Comparison of ENCODE assay signal across 26 cellular contexts in the genomic region with DNA sequence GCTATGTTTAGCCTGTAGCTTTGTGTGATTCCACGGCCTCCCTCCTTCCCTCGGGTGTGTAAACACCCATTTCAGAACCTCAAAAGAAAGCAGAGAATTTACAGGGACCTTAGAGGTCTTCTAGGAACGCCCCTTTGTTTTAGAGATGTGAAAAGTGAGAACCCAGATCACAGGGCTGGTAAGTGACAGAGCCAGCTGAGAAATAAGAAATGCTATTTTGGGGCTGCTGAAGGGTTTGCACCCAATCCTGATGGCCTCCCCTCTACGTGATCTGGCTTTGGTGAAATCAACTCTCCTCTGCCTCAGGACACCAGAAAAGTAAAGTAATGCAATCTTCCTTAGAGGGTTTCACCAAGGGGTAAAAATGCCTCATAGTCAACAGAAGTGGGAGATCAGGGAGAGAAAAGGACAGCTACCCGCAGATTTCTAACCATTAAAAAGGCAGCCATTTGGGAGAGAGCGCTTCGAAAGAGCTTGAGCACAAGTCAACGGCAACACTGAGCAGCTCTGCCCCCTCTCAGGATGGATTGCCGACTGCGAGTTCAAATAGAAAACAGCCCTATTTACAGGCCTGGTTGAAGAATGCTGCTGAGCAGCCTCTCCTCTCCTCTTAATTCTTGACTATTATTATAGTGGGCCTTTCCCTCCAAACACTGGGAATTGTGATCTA.
A peak's percentile ranks its signal among the peaks of the same experiment; 100 is the strongest.
DNase-seq lines count a peak whose midpoint lies in the region; ATAC-seq and TF ChIP-seq lines count a peak whose summit lies in the region.
"Had no signal": no experiment of that assay in that cellular context is flagged by ENCODE, and none has a peak within 500 bp of the region (broad histone marks: within the 10 kb centered on the region; RNA-seq: fewer than 3 reads in every experiment).

No MANE protein-coding gene starts in this region.

- H3K4ac ChIP-seq in IMR-90 (ENCODE audit: low read depth, low read length): no peak overlapping the region

- peak; percentile 42 for DNase-seq in GM12865 (ENCODE audit: low read depth)
- no peak for DNase-seq in IMR-90
- DNase-seq in nephron progenitor cell: no peak
- no peak for DNase-seq in DMS153 treated with DMSO at 0.1 percent for 48 hours (lab: John Stamatoyannopoulos, UW; ENCODE audit: unreplicated experiment)
- DNase-seq in stomach: no peak
- DNase-seq: activated CD8-positive, alpha-beta T cell treated with anti-CD3 and anti-CD28 coated beads for 36 hours; activated gamma-delta T cell treated with Interleukin-2 at 50 U/mL for 16 hours; brain microvascular endothelial cell; DMS153; effector memory CD4-positive, alpha-beta T cell; foreskin melanocyte; left ventricle myocardium superior; MM.1S; NCI-H1417; NCI-H2081; NCI-H446 treated with DMSO at 0.1 percent for 48 hours; posterior cingulate gyrus; SIG-M5; stimulated activated naive CD8-positive, alpha-beta T cell treated with anti-CD3 and anti-CD28 coated beads, Interleukin-15, amount 100 ng/mL, for 72 hours; upper lobe of left lung had no signal

- H3K4me1 ChIP-seq in IMR-90 (ENCODE audit: control insufficient read depth, insufficient read depth, low read length) (no peaks in the 10 kb centered on the region), ectodermal cell (ENCODE audit: control insufficient read depth, insufficient read depth, low read length) (peaks cover 4% of the 10 kb centered on the region), stomach (no peaks in the 10 kb centered on the region)
- H3K4me1 ChIP-seq: A549, upper lobe of left lung had no signal

- H2BK15ac ChIP-seq in IMR-90 (ENCODE audit: low read depth, low read length): no peak overlapping the region

- peak overlapping the region; percentile 21 for H3K4me3 Mint-ChIP-seq in nephron progenitor cell
- H3K4me3 Mint-ChIP-seq: activated CD8-positive, alpha-beta T cell treated with anti-CD3 and anti-CD28 coated beads for 36 hours; stimulated activated naive CD8-positive, alpha-beta T cell treated with anti-CD3 and anti-CD28 coated beads, Interleukin-15, amount 100 ng/mL, for 72 hours had no signal

- 70% methylated on average over 3 of the region's 10 CpGs; no CpG with 5 or more reads in 1 of the 2 experiments for WGBS in IMR-90 (ENCODE audit: extremely low coverage in 2 of 2, insufficient read length in 1 of 2), 2 experiments
- 64 to 67% methylated on average over 8 to 10 of the region's 10 CpGs for WGBS in ectodermal cell, 2 experiments
- 68 to 71% (median 71%) methylated on average over 10 of the region's 10 CpGs for WGBS in stomach, 5 donors

- H2AFZ ChIP-seq in IMR-90 (replicated peaks; ENCODE audit: low read length, poor library complexity): peak overlapping the region; percentile 70

- no peaks in the 10 kb centered on the region for H3K36me3 ChIP-seq in IMR-90 (ENCODE audit: control insufficient read depth, insufficient read depth, low read length)
- H3K36me3 ChIP-seq in ectodermal cell (ENCODE audit: control insufficient read depth, insufficient read depth, low read length): no peaks in the 10 kb centered on the region
- no peaks in the 10 kb centered on the region for H3K36me3 ChIP-seq in stomach
- H3K36me3 ChIP-seq: brain microvascular endothelial cell, upper lobe of left lung had no signal

- H3K27ac Mint-ChIP-seq in nephron progenitor cell: peak overlapping the region; percentile 96
- H3K27ac Mint-ChIP-seq: activated CD8-positive, alpha-beta T cell treated with anti-CD3 and anti-CD28 coated beads for 36 hours; stimulated activated naive CD8-positive, alpha-beta T cell treated with anti-CD3 and anti-CD28 coated beads, Interleukin-15, amount 100 ng/mL, for 72 hours had no signal

- H3K36me3 Mint-ChIP-seq in nephron progenitor cell (ENCODE audit: low read depth): no peaks in the 10 kb centered on the region

- TF ChIP-seq POLR2A in IMR-90 (IDR thresholded peaks at IDR 0.05; ENCODE audit: low read depth, low read length): no peak
- no peak for TF ChIP-seq POLR2A in stomach (IDR thresholded peaks at IDR 0.05)

- no peak overlapping the region for H3K4me3 ChIP-seq in GM12865 (ENCODE audit: low read depth, low read length)
- no peak overlapping the region for H3K4me3 ChIP-seq in IMR-90 (ENCODE audit: insufficient read depth, low read depth, low read length)
- no peak overlapping the region for H3K4me3 ChIP-seq in ectodermal cell (ENCODE audit: insufficient read depth, low read depth, low read length)
- no peak overlapping the region for H3K4me3 ChIP-seq in stomach
- H3K4me3 ChIP-seq: A549, upper lobe of left lung had no signal

- H2BK120ac ChIP-seq in IMR-90 (ENCODE audit: low read depth, low read length): no peak overlapping the region

- no peak overlapping the region for H4K5ac ChIP-seq in IMR-90 (ENCODE audit: low read depth, low read length)

- H3K56ac ChIP-seq in IMR-90 (ENCODE audit: extremely low read depth, insufficient read depth, low read length): no peak overlapping the region

- POLR2A ChIA-PET in IMR-90 (lab: Charles Lee; ENCODE audit: unreplicated experiment): no interaction called here

- no peak overlapping the region for H3K9ac ChIP-seq in IMR-90 (ENCODE audit: low read depth, low read length)

- peaks cover 40% of the 10 kb centered on the region for H3K4me1 Mint-ChIP-seq in nephron progenitor cell
- H3K4me1 Mint-ChIP-seq: stimulated activated naive CD8-positive, alpha-beta T cell treated with anti-CD3 and anti-CD28 coated beads, Interleukin-15, amount 100 ng/mL, for 72 hours had no signal

- H4K91ac ChIP-seq in IMR-90 (ENCODE audit: insufficient read depth, low read depth, low read length): no peak overlapping the region

- H3K27me3 Mint-ChIP-seq in nephron progenitor cell (ENCODE audit: low read depth, poor library complexity): no peaks in the 10 kb centered on the region
- H3K27me3 Mint-ChIP-seq: activated CD8-positive, alpha-beta T cell treated with anti-CD3 and anti-CD28 coated beads for 36 hours; stimulated activated naive CD8-positive, alpha-beta T cell treated with anti-CD3 and anti-CD28 coated beads, Interleukin-15, amount 100 ng/mL, for 72 hours had no signal

- no peak overlapping the region for H4K8ac ChIP-seq in IMR-90 (ENCODE audit: low read depth in 2 of 2, low read length in 2 of 2)

- peaks cover 3% of the 10 kb centered on the region; the same call in 1 of the 2 replicates for H3K27me3 ChIP-seq in IMR-90 (ENCODE audit: control insufficient read depth, insufficient read depth, low read length)
- H3K27me3 ChIP-seq in ectodermal cell (ENCODE audit: control insufficient read depth, insufficient read depth, low read length, poor library complexity, severe bottlenecking): no peaks in the 10 kb centered on the region
- no peaks in the 10 kb centered on the region for H3K27me3 ChIP-seq in stomach
- H3K27me3 ChIP-seq: brain microvascular endothelial cell, upper lobe of left lung had no signal

- no peak overlapping the region for H3K4me2 ChIP-seq in IMR-90 (ENCODE audit: low read depth, low read length)
- H3K4me2 ChIP-seq: A549 had no signal

- no TSS peak for BruUV-seq in IMR-90 (replicated peaks; lab: Mats Ljungman, UMichigan)

- dilution Hi-C loops in IMR-90 (cut with HindIII; ENCODE audit: low sequenced_read_pairs, unreplicated experiment): no loop called here

- H3K18ac ChIP-seq in IMR-90 (ENCODE audit: low read depth, low read length): no peak overlapping the region

- 0 out of 2 replicates have a peak overlapping the region, but pooled peaks have one; percentile 8 for H3K14ac ChIP-seq in IMR-90 (replicated peaks; ENCODE audit: low read depth, low read length)

- ATAC-seq in IMR-90 (ENCODE audit: low read depth): 0 out of 2 replicates have a peak, but pooled peaks have one; percentile 14
- ATAC-seq in esophagus mucosa: no peak
- no peak for ATAC-seq in GM21367 (IDR thresholded peaks at IDR 0.05; ENCODE audit: unreplicated experiment)
- ATAC-seq: A549; activated CD4-positive, CD25-positive, alpha-beta regulatory T cell treated with anti-CD3 and anti-CD28 coated beads, Interleukin-2, amount 50 U/mL, for 24 hours; activated CD8-positive, alpha-beta T cell treated with anti-CD3 and anti-CD28 coated beads for 36 hours; HCT116; left ventricle myocardium superior; stimulated activated naive CD8-positive, alpha-beta T cell treated with anti-CD3 and anti-CD28 coated beads, Interleukin-15, amount 100 ng/mL, for 72 hours had no signal

- intact Hi-C loops in IMR-90 (cut with micrococcal nuclease): no loop called here
- intact Hi-C loops in stomach (cut with DNase I; ENCODE audit: low total_unique reads): no loop called here

- H3K9me3 Mint-ChIP-seq in nephron progenitor cell: no peaks in the 10 kb centered on the region
- H3K9me3 Mint-ChIP-seq: activated CD8-positive, alpha-beta T cell treated with anti-CD3 and anti-CD28 coated beads for 36 hours; stimulated activated naive CD8-positive, alpha-beta T cell treated with anti-CD3 and anti-CD28 coated beads, Interleukin-15, amount 100 ng/mL, for 72 hours had no signal

- no peaks in the 10 kb centered on the region for H4K20me1 ChIP-seq in IMR-90 (ENCODE audit: insufficient read depth, low read length)

- no peak for TF ChIP-seq EP300 in stomach (IDR thresholded peaks at IDR 0.05)

- TF ChIP-seq CTCF in GM12865 (IDR thresholded peaks at IDR 0.05; ENCODE audit: insufficient read depth, low read depth, low read length, missing control alignments) (no peak), IMR-90 (conservative IDR thresholded peaks at IDR 0.05; ENCODE audit: low read depth, low read length) (no peak), nephron progenitor cell (IDR thresholded peaks at IDR 0.05) (no peak), stomach (IDR thresholded peaks at IDR 0.05) (no peak)

- H3K79me1 ChIP-seq in IMR-90 (ENCODE audit: low read depth in 1 of 2, low read length in 2 of 2): no peaks in the 10 kb centered on the region

- H2BK20ac ChIP-seq in IMR-90 (ENCODE audit: low read depth, low read length): no peak overlapping the region

- TF ChIP-seq RAD21 in IMR-90 (IDR thresholded peaks at IDR 0.05; ENCODE audit: low read length): no peak

- in situ Hi-C loops in IMR-90 (cut with MboI; ENCODE audit: low sequenced_read_pairs): no loop called here

- CTCF ChIA-PET in IMR-90 (lab: Yijun Ruan, JAX): interaction anchor here (1.0 kb wide), 1 partner anchor 10 kb away, joined by 3 read pairs; no protein-coding TSS in a partner anchor

- H3K27ac ChIP-seq in IMR-90 (ENCODE audit: insufficient read depth, low read length) (no peak overlapping the region), ectodermal cell (ENCODE audit: insufficient read depth, low read depth, low read length, poor library complexity, severe bottlenecking) (peak overlapping the region; percentile 11), stomach (no peak overlapping the region)
- H3K27ac ChIP-seq: A549, brain microvascular endothelial cell, upper lobe of left lung had no signal

- H2AK5ac ChIP-seq in IMR-90 (ENCODE audit: low read depth, low read length): no peak overlapping the region

- no peaks in the 10 kb centered on the region for H3K9me3 ChIP-seq in IMR-90 (ENCODE audit: control insufficient read depth, insufficient read depth, low read length)
- no peaks in the 10 kb centered on the region for H3K9me3 ChIP-seq in ectodermal cell (ENCODE audit: control insufficient read depth, low read length)
- H3K9me3 ChIP-seq in stomach: no peaks in the 10 kb centered on the region
- H3K9me3 ChIP-seq: A549, upper lobe of left lung had no signal

- no peak overlapping the region for H2AK9ac ChIP-seq in IMR-90 (replicated peaks; ENCODE audit: low read depth, low read length, poor library complexity)

- H3K9me1 ChIP-seq in IMR-90 (ENCODE audit: insufficient read depth, low read length): no peaks in the 10 kb centered on the region

- H3K23ac ChIP-seq in IMR-90 (ENCODE audit: low read depth, low read length): no peak overlapping the region; the same call in 1 of the 2 replicates

- H2BK5ac ChIP-seq in IMR-90 (ENCODE audit: low read depth, low read length, poor library complexity, severe bottlenecking): no peak overlapping the region
